Comparison of ENCODE assay signal across 1 cellular context in genomic region chr6:137717074-137718073, GRCh38.
TF ChIP-seq lines count a peak whose summit lies in the region.

No MANE protein-coding gene starts in this region.

TF ChIP-seq in K562, 482 proteins besides CTCF, POLR2A, EP300 and RAD21 (continued from another document):
- no peak for TF ChIP-seq GTF2B (IDR thresholded peaks at IDR 0.05; ENCODE audit: extremely low read depth, insufficient read length)
TF ChIP-seq in K562: peak in this region for 3.
